ENCODE assay signal across 8 cellular contexts in genomic region chr17:65559802-65560627, GRCh38. TPM values are rescaled to one million over a fixed set of nuclear protein-coding genes. Genes with fewer than 3 reads are reported as not detected.
A peak's percentile ranks its signal among the peaks of the same experiment; 100 is the strongest.
DNase-seq lines count a peak whose midpoint lies in the region; ATAC-seq and TF ChIP-seq lines count a peak whose summit lies in the region.

No MANE protein-coding gene starts in this region.

- H3K27ac ChIP-seq in KMS-11 (no peak overlapping the region), heart left ventricle (peak overlapping the region in 10 of 12 donors; percentile 86 to 98 (median 90))

- ATAC-seq in heart left ventricle: peak in 2 of 4 donors; percentile 25 to 28
- ATAC-seq in GM18498 (IDR thresholded peaks at IDR 0.05; ENCODE audit: unreplicated experiment): no peak
- no peak for ATAC-seq in GM18505 (IDR thresholded peaks at IDR 0.05; ENCODE audit: unreplicated experiment)

- WGBS in heart left ventricle, 4 donors: 1 to 2% (median 1%) methylated on average over 39 to 86 of the region's 90 CpGs

- H4K20me1 ChIP-seq in KMS-11 (ENCODE audit: insufficient read depth): no peaks in the 10 kb centered on the region

- H3K4me1 ChIP-seq in KMS-11 (ENCODE audit: low read depth, poor library complexity, severe bottlenecking) (peaks cover 20% of the 10 kb centered on the region), heart left ventricle (peaks cover 0 to 33% (median 13%) of the 10 kb centered on the region in 12 donors)

- peaks cover 15% of the 10 kb centered on the region; the same call in 1 of the 2 replicates for H3K79me2 ChIP-seq in KMS-11 (ENCODE audit: insufficient read depth, low read depth)

- TF ChIP-seq CTCF in BJ (IDR thresholded peaks at IDR 0.05; ENCODE audit: insufficient read depth, low read depth, low read length) (no peak), KMS-11 (conservative IDR thresholded peaks at IDR 0.05; ENCODE audit: low read depth, low read length) (no peak), heart left ventricle (IDR thresholded peaks at IDR 0.05) (no peak), retinal pigment epithelial cell (conservative IDR thresholded peaks at IDR 0.05; ENCODE audit: low read depth, low read length) (no peak)

- H3K4me2 ChIP-seq in KMS-11: peak overlapping the region; percentile 92

- no peaks in the 10 kb centered on the region for H3K9me3 ChIP-seq in heart left ventricle

- POLR2A ChIA-PET in BJ (lab: Charles Lee): no interaction called here

- peak overlapping the region; percentile 66 for H3K4me3 ChIP-seq in BJ (ENCODE audit: low read depth, low read length)
- no peak overlapping the region for H3K4me3 ChIP-seq in KMS-11 (IDR thresholded peaks at IDR 0.05; ENCODE audit: insufficient read depth, low read depth, low read length)
- H3K4me3 ChIP-seq in heart left ventricle: peak overlapping the region; percentile 65 to 100 (median 88)
- H3K4me3 ChIP-seq in retinal pigment epithelial cell (ENCODE audit: low read length): peak overlapping the region; percentile 62

- DNase-seq in BJ (ENCODE audit: low read depth) (no peak), heart left ventricle (peak; percentile 38 to 66 (median 54)), retinal pigment epithelial cell (ENCODE audit: low read depth) (no peak), SHP77 (lab: John Stamatoyannopoulos, UW) (no peak)
- peak; percentile 59 to 64 for DNase-seq in activated T-cell treated with anti-CD3 and anti-CD28 coated beads, Interleukin-2, amount 50 U/mL, for 48 hours

- CTCF ChIA-PET in BJ (lab: Yijun Ruan, JAX): interaction anchor here (0.7 to 2.1 kb wide), 3 partner anchors 238 to 282 kb away, joined by 3 to 8 read pairs (median 4); no protein-coding TSS in a partner anchor

- intact Hi-C loops in heart left ventricle (cut with DNase I): loop anchor here in 8 of 10 donors (1.0 to 10.0 kb wide), 11 partner anchors 97 to 615 kb away; no protein-coding TSS in a partner anchor

- H3K27me3 ChIP-seq in BJ (ENCODE audit: control insufficient read depth, insufficient read depth, low read length) (peaks cover 11% of the 10 kb centered on the region), KMS-11 (ENCODE audit: insufficient read depth, low read depth) (no peaks in the 10 kb centered on the region), heart left ventricle (peaks cover 0 to 20% (median 0%) of the 10 kb centered on the region in 9 donors)

- TF ChIP-seq POLR2A in heart left ventricle (IDR thresholded peaks at IDR 0.05) (peak in 1 of 2 donors; percentile 14), GM18505 (IDR thresholded peaks at IDR 0.05; ENCODE audit: borderline replicate concordance, extremely low read depth, insufficient read depth, insufficient read length) (no peak)

- H3K36me3 ChIP-seq in BJ (ENCODE audit: control insufficient read depth, insufficient read depth, low read length) (no peaks in the 10 kb centered on the region; the same call in 1 of the 2 replicates), KMS-11 (ENCODE audit: insufficient read depth) (no peaks in the 10 kb centered on the region), heart left ventricle (peaks cover 0 to 4% (median 0%) of the 10 kb centered on the region in 9 donors)

- H3K9ac ChIP-seq in KMS-11: peak overlapping the region; percentile 90

- peak overlapping the region; percentile 91 for H2AFZ ChIP-seq in KMS-11 (ENCODE audit: low read depth)

RNA-seq across cellular contexts. Expression of gene AXIN2, which starts 1.4 kb away (rescaled TPM):
- 0.93 and 1.3 TPM in 2 replicates for polyA plus RNA-seq in BJ (2011; rRNA removed)
- polyA minus RNA-seq in BJ (2011; rRNA and poly(A)+ RNA removed): 0.76 and 0.98 TPM in 2 replicates
- 10 to 100 TPM in 6 of 9 donors, 1 to 10 TPM in 3; 5.7 to 24.0 (median 12.9) TPM for total RNA-seq in heart left ventricle
- 10 to 100 TPM in 1 of 2 donors, 1 to 10 TPM in 1; 5.6 to 20.0 TPM for polyA plus RNA-seq in heart left ventricle

Comparison
In these comparisons a context has a peak if more than half of its experiments do, and no peak if none do; other contexts are left out.
1. DNase-seq: peak in activated T-cell treated with anti-CD3 and anti-CD28 coated beads, Interleukin-2, amount 50 U/mL, for 48 hours (2 of 2) and heart left ventricle (5 of 5); none in BJ (single experiment), retinal pigment epithelial cell (single experiment) and SHP77 (0 of 2).